8 cellular contexts compared by ENCODE assay signal in the genomic region with DNA sequence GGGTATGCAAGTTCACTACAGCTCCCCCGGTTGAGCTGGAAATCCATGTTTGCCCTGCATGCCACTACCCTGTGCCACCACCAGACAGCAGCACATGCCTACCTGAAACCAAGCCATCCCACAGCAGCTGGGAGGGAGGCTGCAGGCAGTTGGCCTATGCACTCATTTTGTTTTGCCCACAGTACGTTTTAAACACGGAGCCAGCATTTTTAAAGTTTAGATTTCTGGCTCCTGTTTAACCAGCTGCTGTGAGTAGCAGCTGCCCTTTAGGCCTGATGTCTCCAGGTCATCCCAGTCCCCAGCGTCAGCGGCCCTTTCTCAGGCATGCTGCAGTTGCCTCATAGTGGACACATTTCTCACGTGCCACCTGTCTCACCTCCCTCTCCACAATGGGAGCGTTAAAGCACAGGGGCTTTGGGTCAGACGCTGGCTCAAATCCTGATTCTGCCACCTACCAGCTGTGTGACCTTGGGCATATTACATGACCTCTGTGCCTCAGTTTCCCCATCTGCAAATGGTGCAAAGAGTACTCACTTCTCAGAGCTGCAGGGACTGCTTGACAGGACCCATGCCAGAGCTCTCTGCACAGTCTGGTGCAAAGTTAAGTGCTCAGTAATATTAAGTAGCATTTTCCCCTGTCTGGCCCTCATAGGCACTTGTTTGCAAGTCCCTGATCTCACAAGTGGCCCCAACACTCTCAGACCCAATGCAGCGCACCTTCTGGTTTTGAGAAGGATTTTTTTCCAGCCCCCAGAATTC. TPM values are rescaled to one million over a fixed set of nuclear protein-coding genes. Genes with fewer than 3 reads are reported as not detected.
DNase-seq lines count a peak whose midpoint lies in the region; ATAC-seq and TF ChIP-seq lines count a peak whose summit lies in the region.

No MANE protein-coding gene starts in this region.

- POLR2A ChIA-PET in AG04449 (lab: Yijun Ruan, JAX), result interaction anchor here (1.1 kb wide), 1 partner anchor 8 kb away, joined by 3 read pairs; no protein-coding TSS in a partner anchor

- H3K36me3 ChIP-seq in left lung, result peaks cover 0 to 32% of the 10 kb centered on the region in 2 donors

- peaks cover 3 to 19% of the 10 kb centered on the region in 2 donors for H3K4me1 ChIP-seq in left lung

- TF ChIP-seq CTCF in AG04449 (IDR thresholded peaks at IDR 0.05; ENCODE audit: insufficient read depth, low read length, missing control alignments) (peak; percentile 90), WI38 (IDR thresholded peaks at IDR 0.05; ENCODE audit: low read depth, low read length) (peak; percentile 89), left lung (IDR thresholded peaks at IDR 0.05) (peak; percentile 59 to 80)

- CTCF ChIA-PET in AG04449 (lab: Yijun Ruan, JAX), result interaction anchor here (0.5 to 6.1 kb wide), 16 partner anchors 8 to 67 kb away, joined by 3 to 156 read pairs (median 6); a partner anchor contains a TSS

- peak overlapping the region in 1 of 2 donors; percentile 18 for H3K27ac ChIP-seq in left lung

- no peaks in the 10 kb centered on the region for H3K27me3 ChIP-seq in left lung

- peak; percentile 67 for ATAC-seq in GM18868 (IDR thresholded peaks at IDR 0.05; ENCODE audit: unreplicated experiment)
- ATAC-seq in left lung, result peak; percentile 88
- ATAC-seq in HG02610 (IDR thresholded peaks at IDR 0.05; ENCODE audit: unreplicated experiment), result no peak

- intact Hi-C loops in left lung (cut with DNase I), result loop anchor here in 1 of 2 donors (5.0 kb wide), 1 partner anchor 46 kb away; no protein-coding TSS in a partner anchor

- no peaks in the 10 kb centered on the region for H3K9me3 ChIP-seq in left lung

- no peak overlapping the region for H3K4me3 ChIP-seq in AG04449 (ENCODE audit: low read depth, low read length)
- H3K4me3 ChIP-seq in WI38 (ENCODE audit: low read depth, low read length), result no peak overlapping the region
- H3K4me3 ChIP-seq in left lung, result no peak overlapping the region

- no peak for DNase-seq in AG04449 (ENCODE audit: low read depth, low spot score)
- DNase-seq in NCI-H2196 treated with DMSO at 0.1 percent for 48 hours (lab: John Stamatoyannopoulos, UW; ENCODE audit: unreplicated experiment), result peak; percentile 86
- DNase-seq in cerebellar cortex (ENCODE audit: low spot score), result peak; percentile 70
- DNase-seq in left lung, result peak in 1 of 2 donors; percentile 56
- peak; percentile 29 to 43 (median 34) for DNase-seq in stimulated activated CD4-positive, alpha-beta T cell treated with anti-CD3 and anti-CD28 coated beads, TNF-alpha, amount 100 ng/mL, for 1 hour (ENCODE audit: low read depth in 3 of 3, low spot score in 1 of 3)

RNA-seq across cellular contexts. Expression of a gene that starts 8.2 kb away (rescaled TPM):
- 10 to 100 TPM; 72.6 to 74.6 TPM for total RNA-seq in left lung

RNA-seq across cellular contexts. Expression of a gene that starts 32.4 kb away (rescaled TPM):
- total RNA-seq in left lung, result 10 to 100 TPM; 37.9 to 39.9 TPM
